11 cellular contexts compared by ENCODE assay signal in genomic region chr9:86721843-86722705, GRCh38.
DNase-seq lines count a peak whose midpoint lies in the region; ATAC-seq and TF ChIP-seq lines count a peak whose summit lies in the region.
"Had no signal": no experiment of that assay in that cellular context is flagged by ENCODE, and none has a peak within 500 bp of the region (broad histone marks: within the 10 kb centered on the region; RNA-seq: fewer than 3 reads in every experiment).

No MANE protein-coding gene starts in this region.

- no peaks in the 10 kb centered on the region for H3K9me2 ChIP-seq in neural cell (ENCODE audit: insufficient read depth, low read length)

- no peaks in the 10 kb centered on the region for H3K9me3 Mint-ChIP-seq in endothelial cell (ENCODE audit: unreplicated experiment)
- H3K9me3 Mint-ChIP-seq: activated B cell treated with CpG ODN at 0.5 μM for 24 hours had no signal

- no peak overlapping the region for H3K4me3 ChIP-seq in AG04449 (ENCODE audit: low read depth, low read length)
- no peak overlapping the region for H3K4me3 ChIP-seq in fibroblast of mammary gland (ENCODE audit: control insufficient read depth, low read depth, low read length)
- H3K4me3 ChIP-seq in neural cell (ENCODE audit: low read length) = no peak overlapping the region
- H3K4me3 ChIP-seq: BLaER1 had no signal

- TF ChIP-seq RAD21 in neural cell (conservative IDR thresholded peaks at IDR 0.05) = no peak

- POLR2A ChIA-PET in AG04449 (lab: Yijun Ruan, JAX) = interaction anchor here (0.5 to 0.7 kb wide), 3 partner anchors 13 to 236 kb away, joined by 3 to 4 read pairs (median 4); no protein-coding TSS in a partner anchor

- H3F3A ChIP-seq in neural cell (ENCODE audit: insufficient read depth, low read length, poor library complexity, severe bottlenecking) = no peaks in the 10 kb centered on the region

- CTCF ChIA-PET in AG04449 (lab: Yijun Ruan, JAX) = interaction anchor here (0.5 to 2.6 kb wide), 5 partner anchors 12 to 236 kb away, joined by 3 to 8 read pairs (median 5); no protein-coding TSS in a partner anchor

- H3K79me2 ChIP-seq in neural cell (replicated peaks; ENCODE audit: insufficient read depth, low read length) = no peaks in the 10 kb centered on the region

- H3K9ac ChIP-seq in neural cell (ENCODE audit: low read length) = peak overlapping the region; percentile 37
- H3K9ac ChIP-seq: BLaER1 had no signal

- H3K27ac Mint-ChIP-seq in endothelial cell (ENCODE audit: unreplicated experiment) = no peak overlapping the region
- H3K27ac Mint-ChIP-seq: activated B cell treated with CpG ODN at 0.5 μM for 24 hours had no signal

- no peak for TF ChIP-seq CTCF in AG04449 (IDR thresholded peaks at IDR 0.05; ENCODE audit: insufficient read depth, low read length, missing control alignments)
- TF ChIP-seq CTCF in fibroblast of mammary gland (conservative IDR thresholded peaks at IDR 0.05; ENCODE audit: control insufficient read depth, insufficient read depth, low read depth, low read length) = no peak
- no peak for TF ChIP-seq CTCF in neural cell (IDR thresholded peaks at IDR 0.05; ENCODE audit: poor library complexity, severe bottlenecking)
- no peak for TF ChIP-seq CTCF in endothelial cell (IDR thresholded peaks at IDR 0.05; ENCODE audit: unreplicated experiment)

- H3K36me3 Mint-ChIP-seq in endothelial cell (ENCODE audit: low read depth, unreplicated experiment) = no peaks in the 10 kb centered on the region
- H3K36me3 Mint-ChIP-seq: naive thymus-derived CD4-positive, alpha-beta T cell had no signal

- H3K9me3 ChIP-seq in neural cell (ENCODE audit: low read length) = no peaks in the 10 kb centered on the region

- H3K27ac ChIP-seq in neural cell (ENCODE audit: low read length) = peak overlapping the region; percentile 66
- H3K27ac ChIP-seq: BLaER1 had no signal

- DNase-seq in AG04449 (ENCODE audit: low read depth, low spot score) (peak; percentile 79), RKO (ENCODE audit: low spot score) (peak; percentile 37), fibroblast of mammary gland (ENCODE audit: low read depth) (peak; percentile 97), endothelial cell (ENCODE audit: low spot score) (no peak), NCI-H1436 (lab: John Stamatoyannopoulos, UW) (no peak), inferior parietal cortex (ENCODE audit: extremely low spot score) (no peak)
- DNase-seq: activated B cell treated with CpG ODN at 0.5 μM for 24 hours; naive thymus-derived CD4-positive, alpha-beta T cell had no signal

- no peaks in the 10 kb centered on the region for H3K27me3 ChIP-seq in neural cell (ENCODE audit: insufficient read depth, low read depth, low read length)
- H3K27me3 ChIP-seq: BLaER1 had no signal

- no peaks in the 10 kb centered on the region for H3K4me1 Mint-ChIP-seq in endothelial cell (ENCODE audit: unreplicated experiment)
- H3K4me1 Mint-ChIP-seq: activated B cell treated with CpG ODN at 0.5 μM for 24 hours had no signal

- H3K4me2 ChIP-seq in neural cell (ENCODE audit: low read length) = no peak overlapping the region

- H3K27me3 Mint-ChIP-seq in endothelial cell (ENCODE audit: unreplicated experiment) = no peaks in the 10 kb centered on the region
- H3K27me3 Mint-ChIP-seq: activated B cell treated with CpG ODN at 0.5 μM for 24 hours had no signal

- no peak overlapping the region for H2AFZ ChIP-seq in neural cell (ENCODE audit: low read depth, low read length)

- H3K4me3 Mint-ChIP-seq in endothelial cell (ENCODE audit: unreplicated experiment) = no peak overlapping the region
- H3K4me3 Mint-ChIP-seq: activated B cell treated with CpG ODN at 0.5 μM for 24 hours; naive thymus-derived CD4-positive, alpha-beta T cell had no signal

- no peaks in the 10 kb centered on the region for H3K36me3 ChIP-seq in neural cell (ENCODE audit: insufficient read depth, low read length)
- H3K36me3 ChIP-seq: BLaER1 had no signal

- ATAC-seq in GM19395 (IDR thresholded peaks at IDR 0.05; ENCODE audit: unreplicated experiment) = no peak
- ATAC-seq: naive thymus-derived CD4-positive, alpha-beta T cell had no signal

- no peak for TF ChIP-seq EP300 in neural cell (conservative IDR thresholded peaks at IDR 0.05; ENCODE audit: poor library complexity, severe bottlenecking)

- no peaks in the 10 kb centered on the region for H4K20me1 ChIP-seq in neural cell (ENCODE audit: insufficient read depth)
- H4K20me1 ChIP-seq: BLaER1 had no signal

TF ChIP-seq in neural cell, 6 proteins besides CTCF, POLR2A, EP300 and RAD21:
- TF ChIP-seq TAF1 (IDR thresholded peaks at IDR 0.05; ENCODE audit: low read depth) (no peak), SMC3 (conservative IDR thresholded peaks at IDR 0.05; ENCODE audit: poor library complexity) (no peak), POLR2AphosphoS5 (IDR thresholded peaks at IDR 0.05) (no peak), EZH2 (IDR thresholded peaks at IDR 0.05; ENCODE audit: borderline replicate concordance, insufficient read depth, low read length, poor library complexity, severe bottlenecking) (no peak), MXI1 (conservative IDR thresholded peaks at IDR 0.05; ENCODE audit: poor library complexity, severe bottlenecking) (no peak), REST (IDR thresholded peaks at IDR 0.05; ENCODE audit: borderline replicate concordance) (no peak)

Comparison
In these comparisons a context has a peak if more than half of its experiments do, and no peak if none do; other contexts are left out.
1. DNase-seq: peak in AG04449 (single experiment), RKO (single experiment) and fibroblast of mammary gland (single experiment); none in endothelial cell (single experiment), NCI-H1436 (single experiment) and inferior parietal cortex (single experiment).